ENCODE assay signal across 8 cellular contexts in genomic region chr3:15426579-15427118, GRCh38. TPM values are rescaled to one million over a fixed set of nuclear protein-coding genes. Genes with fewer than 3 reads are reported as not detected.
DNase-seq lines count a peak whose midpoint lies in the region; ATAC-seq and TF ChIP-seq lines count a peak whose summit lies in the region.

No MANE protein-coding gene starts in this region.

- H3K27ac ChIP-seq in right cardiac atrium (ENCODE audit: low read length) = no peak overlapping the region
- H3K27ac ChIP-seq in skin epidermis = peak overlapping the region in 20 of 21 experiments; percentile 76 to 95 (median 90)

- no peaks in the 10 kb centered on the region for H3K27me3 Mint-ChIP-seq in activated B cell treated with CpG ODN at 0.5 μM for 24 hours

- H3K27me3 ChIP-seq in HAP-1 (ENCODE audit: low read depth) (no peaks in the 10 kb centered on the region), right cardiac atrium (ENCODE audit: control insufficient read depth, insufficient read depth) (no peaks in the 10 kb centered on the region)

- TF ChIP-seq CTCF in activated B cell treated with CpG ODN at 0.5 μM for 24 hours (IDR thresholded peaks at IDR 0.05) = no peak

- H3K4me3 ChIP-seq in HAP-1 (peak overlapping the region; percentile 90), right cardiac atrium (ENCODE audit: low read length) (peak overlapping the region; percentile 93), skin epidermis (peak overlapping the region; percentile 63 to 93 (median 77))

- DNase-seq in HAP-1 (ENCODE audit: low spot score in 2 of 2) (no peak), activated B cell treated with CpG ODN at 0.5 μM for 24 hours (no peak), right cardiac atrium (no peak), DMS53 treated with DMSO at 0.1 percent for 48 hours (lab: John Stamatoyannopoulos, UW; ENCODE audit: unreplicated experiment) (no peak), globus pallidus (ENCODE audit: low spot score) (no peak)

- peaks cover 40% of the 10 kb centered on the region for H3K36me3 ChIP-seq in HAP-1 (replicated peaks)

- H3K4me1 Mint-ChIP-seq in activated B cell treated with CpG ODN at 0.5 μM for 24 hours = peaks cover 50% of the 10 kb centered on the region

- intact Hi-C loops in activated B cell treated with CpG ODN at 0.5 μM for 24 hours (cut with micrococcal nuclease) (loop anchor here (1.0 to 10.0 kb wide), 8 partner anchors 131 to 479 kb away; partner anchors contain the start of genes BTD, CAPN7, HACL1 and MRPS25), right cardiac atrium (cut with DNase I) (loop anchor here in 1 of 4 donors (5.0 kb wide), 1 partner anchor 131 kb away; no protein-coding TSS in a partner anchor)

- ATAC-seq in activated B cell treated with CpG ODN at 0.5 μM for 24 hours (ENCODE audit: low read depth) (no peak), right cardiac atrium (no peak), HG03139 (IDR thresholded peaks at IDR 0.05; ENCODE audit: unreplicated experiment) (no peak), GM19455 (IDR thresholded peaks at IDR 0.05; ENCODE audit: unreplicated experiment) (no peak)

- H3K9me3 Mint-ChIP-seq in activated B cell treated with CpG ODN at 0.5 μM for 24 hours = no peaks in the 10 kb centered on the region

- H3K9me3 ChIP-seq in HAP-1 (no peaks in the 10 kb centered on the region), right cardiac atrium (ENCODE audit: control insufficient read depth, low read length) (no peaks in the 10 kb centered on the region)

- 47% methylated on average over 16 of the region's 16 CpGs for WGBS in right cardiac atrium

- in situ Hi-C loops in HAP-1 (cut with MboI; ENCODE audit: low sequenced_read_pairs) = no loop called here

- POLR2A ChIA-PET in activated B cell treated with CpG ODN at 0.5 μM for 24 hours (lab: Charles Lee) = interaction anchor here (0.8 kb wide), 1 partner anchor 155 kb away, joined by 3 read pairs; no protein-coding TSS in a partner anchor

- H3K27ac Mint-ChIP-seq in activated B cell treated with CpG ODN at 0.5 μM for 24 hours = peak overlapping the region; percentile 95

- CTCF ChIA-PET in activated B cell treated with CpG ODN at 0.5 μM for 24 hours (lab: Charles Lee) = interaction anchor here (0.9 to 1.6 kb wide), 3 partner anchors 22 to 220 kb away, joined by 3 to 4 read pairs (median 3); partner anchors contain the start of gene CAPN7

- H3K36me3 Mint-ChIP-seq in activated B cell treated with CpG ODN at 0.5 μM for 24 hours (ENCODE audit: low read depth) = peaks cover 45% of the 10 kb centered on the region

- peaks cover 9% of the 10 kb centered on the region for H3K4me1 ChIP-seq in HAP-1
- peaks cover 4% of the 10 kb centered on the region for H3K4me1 ChIP-seq in right cardiac atrium (ENCODE audit: control insufficient read depth, insufficient read depth, low read length)

- H3K4me3 Mint-ChIP-seq in activated B cell treated with CpG ODN at 0.5 μM for 24 hours = peak overlapping the region; percentile 96

RNA-seq across cellular contexts. Expression of gene METTL6, which starts 0.7 kb away (rescaled TPM):
- total RNA-seq in activated B cell treated with CpG ODN at 0.5 μM for 24 hours (18.7 and 20.2 TPM in 2 replicates), right cardiac atrium (10 to 100 TPM in 3 of 4 donors, 1 to 10 TPM in 1; 8.3 to 11.8 (median 10.6) TPM)
- polyA plus RNA-seq in right cardiac atrium = 8.8 TPM

RNA-seq across cellular contexts. Expression of gene EAF1, which starts 0.7 kb away (rescaled TPM):
- total RNA-seq in activated B cell treated with CpG ODN at 0.5 μM for 24 hours = 19.2 and 19.7 TPM in 2 replicates
- 10 to 100 TPM in 1 of 4 donors, 1 to 10 TPM in 3; 6.7 to 13.1 (median 8.3) TPM for total RNA-seq in right cardiac atrium
- 3.3 TPM for polyA plus RNA-seq in right cardiac atrium
